Comparison of ENCODE assay signal across 8 cellular contexts in the genomic region with DNA sequence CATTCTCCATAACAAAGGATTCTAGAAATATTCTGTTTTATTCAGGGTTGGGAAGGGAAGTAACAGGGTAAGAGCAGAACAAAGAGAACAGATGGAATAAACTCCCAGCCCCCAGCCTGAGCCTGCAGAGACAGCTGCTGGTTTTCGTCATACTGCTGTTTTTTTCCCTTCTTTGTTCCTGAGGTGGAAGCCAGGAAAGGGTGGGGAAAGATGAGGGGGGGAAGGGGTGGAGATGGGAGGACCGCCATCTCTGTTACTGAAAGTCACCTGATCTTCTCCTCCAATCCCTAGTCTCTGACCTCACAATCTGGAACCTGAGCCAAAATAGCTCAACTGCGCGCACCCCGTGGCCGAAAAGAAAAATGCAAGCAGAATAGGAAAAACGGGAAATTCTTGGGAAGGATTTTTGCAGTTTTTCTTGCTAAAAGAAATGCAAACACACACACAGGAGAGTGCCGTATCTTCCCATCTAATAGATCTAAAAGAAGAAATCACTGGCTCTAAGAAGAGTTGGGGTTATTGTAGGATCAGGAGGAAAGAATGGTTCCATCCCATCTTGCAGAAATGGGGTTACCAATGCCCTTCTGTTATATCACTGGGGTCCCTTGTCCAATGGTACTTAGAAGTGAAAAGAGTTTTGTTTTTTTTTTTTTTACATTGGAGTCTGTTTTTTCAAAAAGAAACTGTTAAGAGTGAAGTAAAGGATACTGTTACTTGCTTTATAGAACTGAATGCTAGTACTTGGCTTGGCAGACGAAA. TPM values are rescaled to one million over a fixed set of nuclear protein-coding genes. Genes with fewer than 3 reads are reported as not detected.
DNase-seq lines count a peak whose midpoint lies in the region; ATAC-seq and TF ChIP-seq lines count a peak whose summit lies in the region.

No MANE protein-coding gene starts in this region.

- peak overlapping the region; percentile 70 for H2AFZ ChIP-seq in neuron (ENCODE audit: low read depth, low read length)

- TF ChIP-seq CTCF in WTC11 (IDR thresholded peaks at IDR 0.05), result peak; percentile 64

- CTCF ChIA-PET in WTC11 (lab: Charles Lee), result interaction anchor here (0.6 to 2.0 kb wide), 53 partner anchors 11 to 439 kb away, joined by 3 to 43 read pairs (median 5); a partner anchor contains a TSS

- peaks cover 14% of the 10 kb centered on the region for H3K4me1 ChIP-seq in neuron (ENCODE audit: insufficient read depth, low read length)

- H3K27me3 Mint-ChIP-seq in WTC11 (ENCODE audit: low read depth), result no peaks in the 10 kb centered on the region

- H3K9me3 ChIP-seq in neuron (ENCODE audit: low read length), result peaks cover 10% of the 10 kb centered on the region

- peak overlapping the region; percentile 97 for H3K27ac Mint-ChIP-seq in WTC11

- POLR2A ChIA-PET in WTC11 (lab: Charles Lee), result interaction anchor here (0.6 kb wide), 2 partner anchors 139 to 466 kb away, joined by 3 read pairs; a partner anchor contains a TSS

- H3K4me3 ChIP-seq in neuron (ENCODE audit: low read length), result peak overlapping the region; percentile 11

- H3K4me1 Mint-ChIP-seq in WTC11, result peaks cover 42% of the 10 kb centered on the region

- H3K36me3 ChIP-seq in neuron (ENCODE audit: insufficient read depth, low read length), result peaks cover 14% of the 10 kb centered on the region

- H3K4me3 Mint-ChIP-seq in WTC11, result peak overlapping the region; percentile 64

- peaks cover 4% of the 10 kb centered on the region; the same call in 1 of the 2 replicates for H3K9me3 Mint-ChIP-seq in WTC11

- H3K36me3 Mint-ChIP-seq in WTC11, result peaks cover 18% of the 10 kb centered on the region

- H3K27me3 ChIP-seq in neuron (ENCODE audit: insufficient read depth, low read length), result no peaks in the 10 kb centered on the region

- peak; percentile 90 for ATAC-seq in WTC11
- no peak for ATAC-seq in HG03097 (IDR thresholded peaks at IDR 0.05; ENCODE audit: low FRiP score, unreplicated experiment)
- no peak for ATAC-seq in HG03565 (IDR thresholded peaks at IDR 0.05; ENCODE audit: unreplicated experiment)

- DNase-seq in DMS79 (lab: John Stamatoyannopoulos, UW) (peak; percentile 79), NCI-H1436 (lab: John Stamatoyannopoulos, UW) (peak; percentile 95), WTC11 (ENCODE audit: low spot score) (peak; percentile 75), glomerular visceral epithelial cell (ENCODE audit: extremely low spot score) (peak; percentile 96), NCI-H526 treated with DMSO at 0.1 percent for 48 hours (lab: John Stamatoyannopoulos, UW) (no peak)

TF ChIP-seq in WTC11, 78 proteins besides CTCF, POLR2A, EP300 and RAD21:
- TF ChIP-seq, protein P1, sequence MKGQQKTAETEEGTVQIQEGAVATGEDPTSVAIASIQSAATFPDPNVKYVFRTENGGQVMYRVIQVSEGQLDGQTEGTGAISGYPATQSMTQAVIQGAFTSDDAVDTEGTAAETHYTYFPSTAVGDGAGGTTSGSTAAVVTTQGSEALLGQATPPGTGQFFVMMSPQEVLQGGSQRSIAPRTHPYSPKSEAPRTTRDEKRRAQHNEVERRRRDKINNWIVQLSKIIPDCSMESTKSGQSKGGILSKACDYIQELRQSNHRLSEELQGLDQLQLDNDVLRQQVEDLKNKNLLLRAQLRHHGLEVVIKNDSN (CRISPR knock-in tag; IDR thresholded peaks at IDR 0.05), result peak; percentile 86
- no peak for TF ChIP-seq JAZF1 (CRISPR knock-in tag; IDR thresholded peaks at IDR 0.05)
- TF ChIP-seq, protein P2, sequence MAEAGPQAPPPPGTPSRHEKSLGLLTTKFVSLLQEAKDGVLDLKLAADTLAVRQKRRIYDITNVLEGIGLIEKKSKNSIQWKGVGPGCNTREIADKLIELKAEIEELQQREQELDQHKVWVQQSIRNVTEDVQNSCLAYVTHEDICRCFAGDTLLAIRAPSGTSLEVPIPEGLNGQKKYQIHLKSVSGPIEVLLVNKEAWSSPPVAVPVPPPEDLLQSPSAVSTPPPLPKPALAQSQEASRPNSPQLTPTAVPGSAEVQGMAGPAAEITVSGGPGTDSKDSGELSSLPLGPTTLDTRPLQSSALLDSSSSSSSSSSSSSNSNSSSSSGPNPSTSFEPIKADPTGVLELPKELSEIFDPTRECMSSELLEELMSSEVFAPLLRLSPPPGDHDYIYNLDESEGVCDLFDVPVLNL (CRISPR knock-in tag; IDR thresholded peaks at IDR 0.05; ENCODE audit: borderline replicate concordance, low read depth), result no peak
- peak; percentile 68 for TF ChIP-seq ZBTB21 (CRISPR knock-in tag; IDR thresholded peaks at IDR 0.05; ENCODE audit: borderline replicate concordance)
- TF ChIP-seq ETV6 (CRISPR knock-in tag; IDR thresholded peaks at IDR 0.05), result no peak
- TF ChIP-seq NFYB (CRISPR knock-in tag; conservative IDR thresholded peaks at IDR 0.05; ENCODE audit: low read depth), result peak; percentile 78
- TF ChIP-seq, protein P3, sequence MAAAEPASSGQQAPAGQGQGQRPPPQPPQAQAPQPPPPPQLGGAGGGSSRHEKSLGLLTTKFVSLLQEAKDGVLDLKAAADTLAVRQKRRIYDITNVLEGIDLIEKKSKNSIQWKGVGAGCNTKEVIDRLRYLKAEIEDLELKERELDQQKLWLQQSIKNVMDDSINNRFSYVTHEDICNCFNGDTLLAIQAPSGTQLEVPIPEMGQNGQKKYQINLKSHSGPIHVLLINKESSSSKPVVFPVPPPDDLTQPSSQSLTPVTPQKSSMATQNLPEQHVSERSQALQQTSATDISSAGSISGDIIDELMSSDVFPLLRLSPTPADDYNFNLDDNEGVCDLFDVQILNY (CRISPR knock-in tag; IDR thresholded peaks at IDR 0.05), result no peak
- TF ChIP-seq CBFB (CRISPR knock-in tag; IDR thresholded peaks at IDR 0.05; ENCODE audit: low read depth), result no peak
- TF ChIP-seq FOXK1 (CRISPR knock-in tag; IDR thresholded peaks at IDR 0.05), result peak; percentile 49; the same call in 1 of the 2 replicates
- TF ChIP-seq, protein P4, sequence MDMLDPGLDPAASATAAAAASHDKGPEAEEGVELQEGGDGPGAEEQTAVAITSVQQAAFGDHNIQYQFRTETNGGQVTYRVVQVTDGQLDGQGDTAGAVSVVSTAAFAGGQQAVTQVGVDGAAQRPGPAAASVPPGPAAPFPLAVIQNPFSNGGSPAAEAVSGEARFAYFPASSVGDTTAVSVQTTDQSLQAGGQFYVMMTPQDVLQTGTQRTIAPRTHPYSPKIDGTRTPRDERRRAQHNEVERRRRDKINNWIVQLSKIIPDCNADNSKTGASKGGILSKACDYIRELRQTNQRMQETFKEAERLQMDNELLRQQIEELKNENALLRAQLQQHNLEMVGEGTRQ (CRISPR knock-in tag; IDR thresholded peaks at IDR 0.05), result peak; percentile 91
- no peak for TF ChIP-seq FOXP1 (CRISPR knock-in tag; IDR thresholded peaks at IDR 0.05; ENCODE audit: borderline replicate concordance)
- 0 out of 2 replicates have a peak, but pooled peaks have one; percentile 37 for TF ChIP-seq CREM (CRISPR knock-in tag; IDR thresholded peaks at IDR 0.05)
- TF ChIP-seq, protein P5, sequence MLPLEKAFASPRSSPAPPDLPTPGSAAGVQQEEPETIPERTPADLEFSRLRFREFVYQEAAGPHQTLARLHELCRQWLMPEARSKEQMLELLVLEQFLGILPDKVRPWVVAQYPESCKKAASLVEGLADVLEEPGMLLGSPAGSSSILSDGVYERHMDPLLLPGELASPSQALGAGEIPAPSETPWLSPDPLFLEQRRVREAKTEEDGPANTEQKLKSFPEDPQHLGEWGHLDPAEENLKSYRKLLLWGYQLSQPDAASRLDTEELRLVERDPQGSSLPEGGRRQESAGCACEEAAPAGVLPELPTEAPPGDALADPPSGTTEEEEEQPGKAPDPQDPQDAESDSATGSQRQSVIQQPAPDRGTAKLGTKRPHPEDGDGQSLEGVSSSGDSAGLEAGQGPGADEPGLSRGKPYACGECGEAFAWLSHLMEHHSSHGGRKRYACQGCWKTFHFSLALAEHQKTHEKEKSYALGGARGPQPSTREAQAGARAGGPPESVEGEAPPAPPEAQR (CRISPR knock-in tag; IDR thresholded peaks at IDR 0.05), result no peak
- peak; percentile 56 for TF ChIP-seq SP1 (CRISPR knock-in tag; conservative IDR thresholded peaks at IDR 0.05)
- TF ChIP-seq MYBL2 (CRISPR knock-in tag; IDR thresholded peaks at IDR 0.05), result no peak

RNA-seq across cellular contexts. Expression of a gene that starts 57.9 kb away (rescaled TPM):
- 90.9 to 109 TPM (median 96.0 TPM) in 3 replicates for total RNA-seq in WTC11 (2021)
